ENCODE assay signal across 15 cellular contexts in genomic region chr18:13394794-13395193, GRCh38.
DNase-seq lines count a peak whose midpoint lies in the region; ATAC-seq, FAIRE-seq and TF ChIP-seq lines count a peak whose summit lies in the region.
"Had no signal": no experiment of that assay in that cellular context is flagged by ENCODE, and none has a peak within 500 bp of the region (broad histone marks: within the 10 kb centered on the region; RNA-seq: fewer than 3 reads in every experiment).

No MANE protein-coding gene starts in this region.

- in situ Hi-C loops in Panc1 (cut with HindIII; ENCODE audit: low pct_unique_long_range_greater_than_20kb, low sequenced_read_pairs) (no loop called here), HepG2 (cut with HindIII; ENCODE audit: extremely low pct_ligation_motif_present, low pct_unique_long_range_greater_than_20kb) (no loop called here)

- no peak overlapping the region for H2AFZ ChIP-seq in HepG2 (ENCODE audit: low read length)

- H3K27ac ChIP-seq in Panc1 (ENCODE audit: low read length) (no peak overlapping the region), HepG2 (ENCODE audit: extremely low read length, insufficient read depth, low read length) (no peak overlapping the region)
- H3K27ac ChIP-seq: adrenal gland, neutrophil had no signal

- H3K27me3 ChIP-seq in Panc1 (ENCODE audit: control insufficient read depth, insufficient read depth, low read length) = peaks cover 13% of the 10 kb centered on the region
- no peaks in the 10 kb centered on the region for H3K27me3 ChIP-seq in HepG2 (ENCODE audit: control insufficient read depth in 1 of 2, insufficient read depth in 2 of 2, low read length in 2 of 2)
- H3K27me3 ChIP-seq: adrenal gland, neutrophil had no signal

- H3K36me3 ChIP-seq in Panc1 (ENCODE audit: control insufficient read depth, insufficient read depth, low read length) = no peaks in the 10 kb centered on the region
- no peaks in the 10 kb centered on the region; a peak in 1 of 5 replicates for H3K36me3 ChIP-seq in HepG2 (replicated peaks in 1 of 2; ENCODE audit: control insufficient read depth in 1 of 2, insufficient read depth in 2 of 2, low read length in 2 of 2)
- H3K36me3 ChIP-seq: adrenal gland, neutrophil had no signal

- H3K4me2 ChIP-seq in HepG2 (ENCODE audit: low read depth, low read length) = no peak overlapping the region

- intact Hi-C loops in Panc1 (cut with micrococcal nuclease; ENCODE audit: unreplicated experiment) (no loop called here), HepG2 (cut with micrococcal nuclease; ENCODE audit: unreplicated experiment) (no loop called here)

- WGBS in HepG2 (ENCODE audit: low lambda C conversion rate) = 92% methylated on average over 3 of the region's 3 CpGs

- H3K9me3 ChIP-seq in Panc1 (ENCODE audit: control insufficient read depth, insufficient read depth, low read depth, low read length) = no peaks in the 10 kb centered on the region
- H3K9me3 ChIP-seq in HepG2 (ENCODE audit: low read length) = no peaks in the 10 kb centered on the region
- H3K9me3 ChIP-seq: adrenal gland, neutrophil had no signal

- FAIRE-seq in HepG2 (lab: Jason Lieb, UNC) = no peak
- FAIRE-seq: D721Med, H54 had no signal

- DNase-seq in COLO668 (lab: John Stamatoyannopoulos, UW; ENCODE audit: unreplicated experiment) (peak; percentile 73), HK-2 (ENCODE audit: unreplicated experiment) (peak; percentile 8), Panc1 (ENCODE audit: low read depth, low spot score) (no peak), HepG2 (ENCODE audit: low spot score) (no peak), NCI-H446 (lab: John Stamatoyannopoulos, UW) (no peak), NCI-H2081 treated with DMSO at 0.1 percent for 48 hours (lab: John Stamatoyannopoulos, UW) (no peak)
- DNase-seq: activated CD4-positive, alpha-beta T cell treated with anti-CD3 and anti-CD28 coated beads, Interleukin-2, amount 50 U/mL, for 1 hour; adrenal gland; NCI-H146; right cardiac atrium had no signal

- H4K20me1 ChIP-seq in HepG2 (ENCODE audit: insufficient read depth, low read length) = no peaks in the 10 kb centered on the region

- TF ChIP-seq EP300 in HepG2 (IDR thresholded peaks at IDR 0.05; ENCODE audit: low read depth in 2 of 2, low read length in 2 of 2) (no peak), HepG2 (CRISPR knock-in tag; IDR thresholded peaks at IDR 0.05; ENCODE audit: borderline replicate concordance) (no peak)

- no TSS peak for BruUV-seq in Panc1 (replicated peaks; lab: Mats Ljungman, UMichigan)
- BruUV-seq in HepG2 (replicated peaks; lab: Mats Ljungman, UMichigan) = no TSS peak

- CTCF ChIA-PET in Panc1 (lab: Charles Lee) (no interaction called here), HepG2 (lab: Yijun Ruan, JAX; ENCODE audit: low intra/inter-chr PET ratio, low total read pairs) (no interaction called here)

- TF ChIP-seq CTCF in Panc1 (IDR thresholded peaks at IDR 0.05) (no peak), HepG2 (CRISPR knock-in tag; IDR thresholded peaks at IDR 0.05) (no peak)

- no peaks in the 10 kb centered on the region for H3K79me2 ChIP-seq in HepG2 (ENCODE audit: insufficient read depth, low read length)

- H3K4me1 ChIP-seq in Panc1 (ENCODE audit: control insufficient read depth, insufficient read depth, low read length) (no peaks in the 10 kb centered on the region), HepG2 (ENCODE audit: insufficient read depth, low read length) (peaks cover 5% of the 10 kb centered on the region)
- H3K4me1 ChIP-seq: adrenal gland had no signal

- H3K4me3 ChIP-seq in Panc1 (ENCODE audit: low read depth in 2 of 2, low read length in 2 of 2) (no peak overlapping the region), HepG2 (replicated peaks in 1 of 3; ENCODE audit: insufficient read depth in 1 of 3, low read depth in 2 of 3, low read length in 3 of 3) (no peak overlapping the region)
- H3K4me3 ChIP-seq: adrenal gland had no signal

- POLR2A ChIA-PET in Panc1 (lab: Charles Lee) = no interaction called here
- POLR2A ChIA-PET in HepG2 (lab: Yijun Ruan, JAX) = no interaction called here

- no peak for TF ChIP-seq RAD21 in HepG2 (CRISPR knock-in tag; IDR thresholded peaks at IDR 0.05)

- H3K9ac ChIP-seq in HepG2 (ENCODE audit: insufficient read depth, low read depth, low read length) = no peak overlapping the region

- peak; percentile 60; the same call in 1 of the 2 replicates for ATAC-seq in Panc1
- no peak for ATAC-seq in HepG2
- no peak for ATAC-seq in HG03354 (IDR thresholded peaks at IDR 0.05; ENCODE audit: poor library complexity, severe bottlenecking, unreplicated experiment)
- ATAC-seq: Right ventricle myocardium inferior had no signal

- TF ChIP-seq POLR2A in HepG2 (IDR thresholded peaks at IDR 0.05; ENCODE audit: insufficient read depth in 1 of 2, low read depth in 2 of 2, low read length in 2 of 2) = no peak

TF ChIP-seq in HepG2, 621 proteins besides CTCF, POLR2A, EP300 and RAD21:
- peak; percentile 58 for TF ChIP-seq ZNF768 (CRISPR knock-in tag; IDR thresholded peaks at IDR 0.05)
- no peak for TF ChIP-seq EZH2 (conservative IDR thresholded peaks at IDR 0.05; ENCODE audit: low read depth, low read length)

Comparison
In these comparisons a context has a peak if more than half of its experiments do, and no peak if none do; other contexts are left out.
1. DNase-seq: peak in COLO668 (single experiment) and HK-2 (single experiment); none in Panc1 (single experiment), HepG2 (single experiment), NCI-H446 (0 of 2) and NCI-H2081 treated with DMSO at 0.1 percent for 48 hours (single experiment).